Comparison of ENCODE assay signal across 28 cellular contexts in the genomic region with DNA sequence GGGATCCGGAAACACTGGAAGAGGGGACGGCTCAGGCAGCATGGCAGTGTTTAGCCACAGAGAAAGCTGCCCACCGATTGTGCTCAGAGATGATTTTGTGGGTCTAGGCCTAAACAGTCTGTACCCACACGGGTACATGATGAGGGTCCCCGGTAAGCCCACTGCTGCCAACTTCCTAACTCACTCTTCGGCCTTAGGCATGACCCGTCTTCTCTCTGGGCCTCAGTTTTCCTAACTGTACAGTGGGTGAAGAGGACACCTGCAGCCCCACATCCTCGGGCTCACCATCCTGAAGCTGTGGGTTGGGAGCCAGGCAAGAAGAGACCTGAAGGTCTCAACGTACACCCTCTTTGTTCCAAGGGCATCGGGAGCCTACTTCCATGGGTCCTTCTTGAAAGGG.
"Had no signal": no experiment of that assay in that cellular context is flagged by ENCODE, and none has a peak within 500 bp of the region (broad histone marks: within the 10 kb centered on the region; RNA-seq: fewer than 3 reads in every experiment).

No MANE protein-coding gene starts in this region.

- H3K36me3 Mint-ChIP-seq: natural killer cell had no signal

- ATAC-seq: heart right ventricle; left ventricle myocardium superior; lower lobe of right lung; natural killer cell; stimulated activated memory B cell treated with anti-CD40 and anti-IgM and Interleukin-4, amounts not matched to agents 10 μg/mL and 1 μg/mL and 100 μg/mL, for 72 hours; stimulated activated naive CD8-positive, alpha-beta T cell treated with anti-CD3 and anti-CD28 coated beads, Interleukin-15, Interleukin-2, amounts not matched to agents 100 U/mL and 50 U/mL, for 24 hours had no signal

- H3K9me3 Mint-ChIP-seq: central memory CD8-positive, alpha-beta T cell; dendritic cell treated with granulocyte-macrophage colony-stimulating factor and Interleukin-4, amounts not matched to agents 40 ng/mL and 50 ng/mL, for 4 days; natural killer cell; stimulated activated memory B cell treated with anti-CD40 and anti-IgM and Interleukin-4, amounts not matched to agents 10 μg/mL and 1 μg/mL and 100 μg/mL, for 72 hours had no signal

- H3K9ac ChIP-seq: parathyroid adenoma had no signal

- H3K27me3 ChIP-seq: colonic mucosa, right atrium auricular region, sigmoid colon, testis, tibial artery had no signal

- FAIRE-seq: endothelial cell of umbilical vein, keratinocyte, urothelium cell line had no signal

- H3K36me3 ChIP-seq: colonic mucosa, neutrophil had no signal

- H3K27ac ChIP-seq: colonic mucosa, esophagus muscularis mucosa, heart right ventricle, lower lobe of right lung, neutrophil, parathyroid adenoma, prostate gland, right atrium auricular region, sigmoid colon, testis, tibial artery, upper lobe of left lung had no signal

- H3K27me3 Mint-ChIP-seq: central memory CD8-positive, alpha-beta T cell; stimulated activated memory B cell treated with anti-CD40 and anti-IgM and Interleukin-4, amounts not matched to agents 10 μg/mL and 1 μg/mL and 100 μg/mL, for 72 hours had no signal

- H3K4me3 ChIP-seq: colonic mucosa, esophagus muscularis mucosa, heart right ventricle, lower lobe of right lung, prostate gland, right atrium auricular region, sigmoid colon, testis, tibial artery, upper lobe of left lung had no signal

- H3K9me3 ChIP-seq: colonic mucosa, esophagus muscularis mucosa, heart right ventricle, lower lobe of right lung, neutrophil, prostate gland, right atrium auricular region, sigmoid colon, testis, tibial artery, upper lobe of left lung had no signal

- H2AFZ ChIP-seq: parathyroid adenoma had no signal

- H3K4me3 Mint-ChIP-seq: central memory CD8-positive, alpha-beta T cell; dendritic cell treated with granulocyte-macrophage colony-stimulating factor and Interleukin-4, amounts not matched to agents 40 ng/mL and 50 ng/mL, for 4 days; natural killer cell; stimulated activated memory B cell treated with anti-CD40 and anti-IgM and Interleukin-4, amounts not matched to agents 10 μg/mL and 1 μg/mL and 100 μg/mL, for 72 hours had no signal

- H3K27ac Mint-ChIP-seq: dendritic cell treated with granulocyte-macrophage colony-stimulating factor and Interleukin-4, amounts not matched to agents 40 ng/mL and 50 ng/mL, for 4 days; natural killer cell; stimulated activated memory B cell treated with anti-CD40 and anti-IgM and Interleukin-4, amounts not matched to agents 10 μg/mL and 1 μg/mL and 100 μg/mL, for 72 hours had no signal

- DNase-seq: colonic mucosa; effector memory CD4-positive, alpha-beta T cell; foreskin melanocyte; glutamatergic neuron; heart right ventricle; hypothalamus; left ventricle myocardium superior; lower lobe of right lung; natural killer cell; sigmoid colon; stimulated activated CD4-positive, alpha-beta T cell treated with anti-CD3 and anti-CD28 coated beads, Interleukin-2, amount 100 ng/mL, for 24 hours; stimulated activated CD4-positive, alpha-beta T cell treated with anti-CD3 and anti-CD28 coated beads, Interleukin-4, amount 100 ng/mL, for 4 hours; stimulated activated naive CD8-positive, alpha-beta T cell treated with anti-CD3 and anti-CD28 coated beads, Interleukin-15, Interleukin-2, amounts not matched to agents 100 U/mL and 50 U/mL, for 24 hours; substantia nigra; testis; tibial artery; upper lobe of left lung had no signal
